12 cellular contexts compared by ENCODE assay signal in genomic region chr3:10173095-10173925, GRCh38. TPM values are rescaled to one million over a fixed set of nuclear protein-coding genes. Genes with fewer than 3 reads are reported as not detected.
DNase-seq lines count a peak whose midpoint lies in the region; ATAC-seq, FAIRE-seq and TF ChIP-seq lines count a peak whose summit lies in the region.
"Had no signal": no experiment of that assay in that cellular context is flagged by ENCODE, and none has a peak within 500 bp of the region (broad histone marks: within the 10 kb centered on the region; RNA-seq: fewer than 3 reads in every experiment).

No MANE protein-coding gene starts in this region.

- H3K4me3 ChIP-seq in K562, result no peak overlapping the region
- H3K4me3 ChIP-seq in mesodermal cell (ENCODE audit: extremely low read depth, insufficient read depth, low read length, poor library complexity, severe bottlenecking), result no peak overlapping the region
- no peak overlapping the region for H3K4me3 ChIP-seq in Karpas-422 (ENCODE audit: low read length)
- H3K4me3 ChIP-seq: GM23338 had no signal

- H3K9ac ChIP-seq in K562 (ENCODE audit: insufficient read depth in 1 of 2, low read depth in 2 of 2, low read length in 2 of 2) (no peak overlapping the region), Karpas-422 (ENCODE audit: low read length) (no peak overlapping the region)

- ATAC-seq in Right ventricle myocardium superior (ENCODE audit: poor library complexity), result peak; percentile 23
- ATAC-seq in left cardiac atrium, result no peak
- peak; percentile 84 for ATAC-seq in K562
- ATAC-seq in GM21529 (IDR thresholded peaks at IDR 0.05; ENCODE audit: unreplicated experiment), result no peak
- ATAC-seq: GM23338 had no signal

- CTCF ChIA-PET in K562 (lab: Yijun Ruan, JAX; ENCODE audit: low intra/inter-chr PET ratio), result no interaction called here

- H3K9me1 ChIP-seq in K562 (ENCODE audit: control insufficient read depth, insufficient read depth, low read length), result no peaks in the 10 kb centered on the region

- in situ Hi-C loops in K562 (cut with MboI), result no loop called here

- BruUV-seq in K562 (replicated peaks; lab: Mats Ljungman, UMichigan), result no TSS peak

- no peak for TF ChIP-seq POLR2A in K562 (conservative IDR thresholded peaks at IDR 0.05)

- intact Hi-C loops in Right ventricle myocardium superior (cut with DNase I), result no loop called here
- intact Hi-C loops in left cardiac atrium (cut with DNase I), result no loop called here
- intact Hi-C loops in K562 (cut with micrococcal nuclease), result no loop called here

- no peaks in the 10 kb centered on the region for H3K9me2 ChIP-seq in Karpas-422 (replicated peaks; ENCODE audit: insufficient read depth, low read length)

- POLR2A ChIA-PET in K562 (lab: Yijun Ruan, JAX), result interaction anchor here (0.6 to 3.0 kb wide), 8 partner anchors 8 to 330 kb away, joined by 3 to 15 read pairs (median 5); partner anchors contain the start of genes IRAK2 and RPUSD3

- no peak overlapping the region; the same call in 2 of the 3 replicates for H3K27ac ChIP-seq in K562 (ENCODE audit: extremely low read depth, low read depth, low read length)
- H3K27ac ChIP-seq in mesodermal cell (ENCODE audit: low read depth, low read length, severe bottlenecking), result peak overlapping the region; percentile 49
- no peak overlapping the region for H3K27ac ChIP-seq in Karpas-422 (ENCODE audit: low read length)

- H3K27me3 ChIP-seq in K562 (ENCODE audit: control insufficient read depth in 2 of 2, insufficient read depth in 2 of 2, low read length in 2 of 2), result no peaks in the 10 kb centered on the region
- H3K27me3 ChIP-seq in Karpas-422 (ENCODE audit: low read length), result 0 out of 2 replicates have a peak, but pooled peaks cover 3% of the 10 kb centered on the region

- peak overlapping the region; percentile 59 for H3K4me2 ChIP-seq in K562 (ENCODE audit: insufficient read depth, low read length)
- no peak overlapping the region for H3K4me2 ChIP-seq in Karpas-422 (ENCODE audit: low read depth, low read length, poor library complexity, severe bottlenecking)
- H3K4me2 ChIP-seq: GM23338 had no signal

- H4K20me1 ChIP-seq in K562 (replicated peaks; ENCODE audit: control insufficient read depth, insufficient read depth, low read length), result no peaks in the 10 kb centered on the region
- H4K20me1 ChIP-seq in Karpas-422 (ENCODE audit: insufficient read depth, low read depth, low read length), result no peaks in the 10 kb centered on the region

- WGBS in K562 (ENCODE audit: insufficient coverage, low coverage, missing lambda C conversion rate), result 26% methylated on average over 10 of the region's 10 CpGs
- WGBS in mesodermal cell (ENCODE audit: insufficient coverage in 2 of 2), 2 experiments, result 90 to 92% methylated on average over 6 to 7 of the region's 10 CpGs

- H3K36me3 ChIP-seq in K562 (ENCODE audit: control insufficient read depth, insufficient read depth, low read length), result no peaks in the 10 kb centered on the region
- no peaks in the 10 kb centered on the region for H3K36me3 ChIP-seq in mesodermal cell (ENCODE audit: control insufficient read depth, insufficient read depth, low read length)
- H3K36me3 ChIP-seq in Karpas-422 (ENCODE audit: insufficient read depth, low read length), result no peaks in the 10 kb centered on the region

- DNase-seq in Right ventricle myocardium superior (no peak), left cardiac atrium (no peak), K562 (ENCODE audit: extremely low read depth in 1 of 4, low spot score in 3 of 4) (peak; percentile 60 to 70 (median 63)), urothelium cell line (ENCODE audit: low spot score) (peak; percentile 41), NCI-H2196 treated with DMSO at 0.1 percent for 48 hours (lab: John Stamatoyannopoulos, UW; ENCODE audit: unreplicated experiment) (no peak), Karpas-422 (no peak)
- DNase-seq: activated CD4-positive, alpha-beta T cell treated with anti-CD3 and anti-CD28 coated beads, Interleukin-2, amount 10 ng/mL, durations not matched to agents 7 days and 5 days; stimulated activated CD4-positive, alpha-beta T cell treated with anti-CD3 and anti-CD28 coated beads, Interleukin-4, amount 100 ng/mL, for 1 hour had no signal

- H3K4me1 ChIP-seq in K562 (replicated peaks in 1 of 2; ENCODE audit: control insufficient read depth in 2 of 2, insufficient read depth in 2 of 2, low read length in 2 of 2), result peaks cover 9 to 11% of the 10 kb centered on the region in 2 experiments; a peak in 4 of 5 replicates
- H3K4me1 ChIP-seq in mesodermal cell (ENCODE audit: control insufficient read depth, insufficient read depth, low read length, poor library complexity, severe bottlenecking), result no peaks in the 10 kb centered on the region
- H3K4me1 ChIP-seq in Karpas-422 (ENCODE audit: low read length), result no peaks in the 10 kb centered on the region

- TF ChIP-seq EP300 in K562 (IDR thresholded peaks at IDR 0.05; ENCODE audit: low read length), result no peak

- no peak for TF ChIP-seq CTCF in K562 (IDR thresholded peaks at IDR 0.05 in 2 of 3, conservative IDR thresholded peaks at IDR 0.05 in 1 of 3; ENCODE audit: insufficient read depth in 2 of 3, low read depth in 1 of 3, low read length in 3 of 3)

- peaks cover 10% of the 10 kb centered on the region for H3K9me3 ChIP-seq in K562 (replicated peaks; ENCODE audit: control insufficient read depth, insufficient read depth, low read depth, low read length)
- peaks cover 14% of the 10 kb centered on the region for H3K9me3 ChIP-seq in mesodermal cell (ENCODE audit: control insufficient read depth, low read length)
- peaks cover 2% of the 10 kb centered on the region; the same call in 1 of the 2 replicates for H3K9me3 ChIP-seq in Karpas-422 (ENCODE audit: low read length)

- no peak for TF ChIP-seq RAD21 in K562 (CRISPR knock-in tag; conservative IDR thresholded peaks at IDR 0.05 in 1 of 2, IDR thresholded peaks at IDR 0.05 in 1 of 2)

- H3K79me2 ChIP-seq in K562 (ENCODE audit: control insufficient read depth, insufficient read depth, low read length) (no peaks in the 10 kb centered on the region), Karpas-422 (ENCODE audit: low read length) (no peaks in the 10 kb centered on the region)

- FAIRE-seq in K562 (lab: Jason Lieb, UNC), result peak; percentile 71
- no peak for FAIRE-seq in urothelium cell line (lab: Jason Lieb, UNC)
- FAIRE-seq: keratinocyte had no signal

- H2AFZ ChIP-seq in K562 (ENCODE audit: low read depth, low read length) (0 out of 2 replicates have a peak overlapping the region, but pooled peaks have one; percentile 22), Karpas-422 (ENCODE audit: low read length) (no peak overlapping the region)
- H2AFZ ChIP-seq: GM23338 had no signal

RNA-seq across cellular contexts. Expression of gene IRAK2, which starts 8.6 kb away (rescaled TPM):
- 1.7 TPM for total RNA-seq in Right ventricle myocardium superior
- total RNA-seq in left cardiac atrium, result 1 to 10 TPM; 1.7 to 1.8 TPM
- 3.6 and 5.6 TPM in 2 replicates for total RNA-seq in K562 (2011; cell fraction: chromatin; rRNA removed; ENCODE audit: low replicate concordance)
- total RNA-seq in K562 (2011; cell fraction: nucleolus; rRNA removed), result 3.4 and 4.5 TPM in 2 replicates
- 3.7 and 4.1 TPM in 2 replicates for total RNA-seq in K562 (2011; cell fraction: nucleoplasm; rRNA removed)
- 2.5 and 4.7 TPM in 2 replicates for total RNA-seq in K562 (2014; rRNA removed)
- total RNA-seq in K562 (2014; rRNA removed; fragmentation: Illumina TruSeq; extraction: Trizol), result 2.7 TPM in 2 replicates
- total RNA-seq in K562 (2015; rRNA removed; fragmentation: Illumina TruSeq; extraction: Trizol), result 1.7 and 1.8 TPM in 2 replicates
- 3.1 and 3.2 TPM in 2 replicates for total RNA-seq in K562 (2021)
- polyA plus RNA-seq in K562 (2011; rRNA removed), result 3.6 and 4.4 TPM in 2 replicates
- 4.2 and 5.7 TPM in 2 replicates for polyA plus RNA-seq in K562 (2011; cell fraction: cytosol; rRNA removed)
- 1.3 and 1.9 TPM in 2 replicates for polyA plus RNA-seq in K562 (2011; cell fraction: nucleus; rRNA removed)
- 1.8 and 2.8 TPM in 2 replicates for polyA plus RNA-seq in K562 (2012)
- polyA plus RNA-seq in K562 (2014; fragmentation: Illumina TruSeq; extraction: Trizol), result 3.2 and 3.8 TPM in 2 replicates
- polyA plus RNA-seq in K562 (2014; fragmentation: Nextera tagmentation; extraction: Ambion mirVana), result 1 to 10 TPM in 1 of 2 experiments, under 1 TPM in 1; 0.42 to 1.0 TPM
- 2.7 and 2.9 TPM in 2 replicates for polyA plus RNA-seq in K562 (2014; rRNA removed)
- 2.3 and 3.5 TPM in 2 replicates for polyA minus RNA-seq in K562 (2011; rRNA and poly(A)+ RNA removed)
- 1.9 and 3.1 TPM in 2 replicates for polyA minus RNA-seq in K562 (2011; cell fraction: cytosol; rRNA and poly(A)+ RNA removed)
- polyA minus RNA-seq in K562 (2011; cell fraction: nucleus; rRNA and poly(A)+ RNA removed), result 1.1 and 1.2 TPM in 2 replicates
- polyA plus RNA-seq in mesodermal cell (2013, experiment 1 of 2), result 2.3 TPM
- polyA plus RNA-seq in mesodermal cell (2013, experiment 2 of 2), result 1.8 TPM
- total RNA-seq in Karpas-422 (2014; rRNA removed; shearing (Covaris generic); ENCODE audit: low replicate concordance), result 0.04 TPM in 1 of 2 replicates, not detected in the other

RNA-seq across cellular contexts. Expression of gene VHL, which starts 31.7 kb away (rescaled TPM):
- 11.2 TPM for total RNA-seq in Right ventricle myocardium superior
- 10 to 100 TPM; 15.3 to 16.3 TPM for total RNA-seq in left cardiac atrium
- 75.2 and 83.6 TPM in 2 replicates for total RNA-seq in K562 (2011; cell fraction: chromatin; rRNA removed; ENCODE audit: low replicate concordance)
- total RNA-seq in K562 (2011; cell fraction: nucleolus; rRNA removed), result 45.5 and 50.2 TPM in 2 replicates
- 91.8 and 160 TPM in 2 replicates for total RNA-seq in K562 (2011; cell fraction: nucleoplasm; rRNA removed)
- 73.9 and 82.2 TPM in 2 replicates for total RNA-seq in K562 (2014; rRNA removed)
- 109 and 120 TPM in 2 replicates for total RNA-seq in K562 (2014; rRNA removed; fragmentation: Illumina TruSeq; extraction: Trizol)
- 90.5 and 91.1 TPM in 2 replicates for total RNA-seq in K562 (2015; rRNA removed; fragmentation: Illumina TruSeq; extraction: Trizol)
- 79.4 and 93.6 TPM in 2 replicates for total RNA-seq in K562 (2021)
- polyA plus RNA-seq in K562 (2011; rRNA removed), result 49.8 and 55.3 TPM in 2 replicates
- polyA plus RNA-seq in K562 (2011; cell fraction: cytosol; rRNA removed), result 19.7 and 34.1 TPM in 2 replicates
- polyA plus RNA-seq in K562 (2011; cell fraction: nucleus; rRNA removed), result 35.5 and 39.4 TPM in 2 replicates
- 78.7 and 123 TPM in 2 replicates for polyA plus RNA-seq in K562 (2012)
- polyA plus RNA-seq in K562 (2014; fragmentation: Illumina TruSeq; extraction: Trizol), result 73.5 and 84.1 TPM in 2 replicates
- polyA plus RNA-seq in K562 (2014; fragmentation: Nextera tagmentation; extraction: Ambion mirVana), result 10 to 100 TPM; 16.3 to 22.7 TPM
- 58.7 and 74.2 TPM in 2 replicates for polyA plus RNA-seq in K562 (2014; rRNA removed)
- polyA minus RNA-seq in K562 (2011; rRNA and poly(A)+ RNA removed), result 70.6 and 72.7 TPM in 2 replicates
- polyA minus RNA-seq in K562 (2011; cell fraction: cytosol; rRNA and poly(A)+ RNA removed), result 22.2 and 30.4 TPM in 2 replicates
- 11.8 and 13.1 TPM in 2 replicates for polyA minus RNA-seq in K562 (2011; cell fraction: nucleus; rRNA and poly(A)+ RNA removed)
- polyA plus RNA-seq in mesodermal cell (2013, experiment 1 of 2), result 52.3 TPM
- 48.2 TPM for polyA plus RNA-seq in mesodermal cell (2013, experiment 2 of 2)
- 77.7 and 81.9 TPM in 2 replicates for total RNA-seq in Karpas-422 (2014; rRNA removed; shearing (Covaris generic); ENCODE audit: low replicate concordance)

RNA-seq across cellular contexts. Expression of gene BRK1, which starts 57.8 kb away (rescaled TPM):
- 92.6 TPM for total RNA-seq in Right ventricle myocardium superior
- 10 to 100 TPM; 84.8 to 95.0 TPM for total RNA-seq in left cardiac atrium
- total RNA-seq in K562 (2011; cell fraction: chromatin; rRNA removed; ENCODE audit: low replicate concordance), result 34.5 and 36.9 TPM in 2 replicates
- total RNA-seq in K562 (2011; cell fraction: nucleolus; rRNA removed), result 28.4 and 29.7 TPM in 2 replicates
- 50.7 and 104 TPM in 2 replicates for total RNA-seq in K562 (2011; cell fraction: nucleoplasm; rRNA removed)
- 105 and 110 TPM in 2 replicates for total RNA-seq in K562 (2014; rRNA removed)
- total RNA-seq in K562 (2014; rRNA removed; fragmentation: Illumina TruSeq; extraction: Trizol), result 148 and 174 TPM in 2 replicates
- 148 and 161 TPM in 2 replicates for total RNA-seq in K562 (2015; rRNA removed; fragmentation: Illumina TruSeq; extraction: Trizol)
- total RNA-seq in K562 (2021), result 139 and 140 TPM in 2 replicates
- 295 and 316 TPM in 2 replicates for polyA plus RNA-seq in K562 (2011; rRNA removed)
- polyA plus RNA-seq in K562 (2011; cell fraction: cytosol; rRNA removed), result 189 and 259 TPM in 2 replicates
- polyA plus RNA-seq in K562 (2011; cell fraction: nucleus; rRNA removed), result 67.0 and 104 TPM in 2 replicates
- polyA plus RNA-seq in K562 (2012), result 244 and 289 TPM in 2 replicates
- polyA plus RNA-seq in K562 (2014; fragmentation: Illumina TruSeq; extraction: Trizol), result 250 and 293 TPM in 2 replicates
- 100 to 1,000 TPM; 538 to 634 TPM for polyA plus RNA-seq in K562 (2014; fragmentation: Nextera tagmentation; extraction: Ambion mirVana)
- polyA plus RNA-seq in K562 (2014; rRNA removed), result 252 and 265 TPM in 2 replicates
- 110 and 120 TPM in 2 replicates for polyA minus RNA-seq in K562 (2011; rRNA and poly(A)+ RNA removed)
- 37.0 and 45.9 TPM in 2 replicates for polyA minus RNA-seq in K562 (2011; cell fraction: cytosol; rRNA and poly(A)+ RNA removed)
- polyA minus RNA-seq in K562 (2011; cell fraction: nucleus; rRNA and poly(A)+ RNA removed), result 11.7 and 28.9 TPM in 2 replicates
- polyA plus RNA-seq in mesodermal cell (2013, experiment 1 of 2), result 190 TPM
- polyA plus RNA-seq in mesodermal cell (2013, experiment 2 of 2), result 164 TPM
- total RNA-seq in Karpas-422 (2014; rRNA removed; shearing (Covaris generic); ENCODE audit: low replicate concordance), result 103 and 121 TPM in 2 replicates

Comparison
In these comparisons a context has a peak if more than half of its experiments do, and no peak if none do; other contexts are left out.
1. ATAC-seq: peak in Right ventricle myocardium superior (single experiment) and K562 (single experiment); none in left cardiac atrium (0 of 2) and GM21529 (single experiment).
2. DNase-seq: peak in K562 (4 of 4) and urothelium cell line (single experiment); none in Right ventricle myocardium superior (single experiment), left cardiac atrium (single experiment), NCI-H2196 treated with DMSO at 0.1 percent for 48 hours (single experiment) and Karpas-422 (single experiment).